10 cellular contexts compared by ENCODE assay signal in the genomic region with DNA sequence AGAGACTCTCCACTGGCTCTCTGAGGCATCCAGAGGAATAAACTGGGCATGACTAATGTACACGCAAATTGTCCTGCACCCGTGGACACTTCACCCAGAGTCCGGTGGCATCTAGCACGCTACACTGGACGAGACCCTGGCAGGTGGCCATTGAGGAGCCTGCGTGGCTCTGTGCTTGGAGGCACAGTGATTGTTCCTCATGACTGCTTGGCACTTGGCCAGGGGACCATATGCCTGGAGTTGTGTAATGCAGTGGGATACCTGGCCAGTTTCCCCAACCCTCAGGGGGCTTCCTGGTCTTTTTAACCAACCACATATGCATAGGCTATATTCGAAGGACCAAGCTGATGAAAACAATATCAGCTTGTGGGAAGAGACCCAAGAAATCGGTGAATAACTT.
DNase-seq lines count a peak whose midpoint lies in the region; ATAC-seq and TF ChIP-seq lines count a peak whose summit lies in the region.
"Had no signal": no experiment of that assay in that cellular context is flagged by ENCODE, and none has a peak within 500 bp of the region (broad histone marks: within the 10 kb centered on the region; RNA-seq: fewer than 3 reads in every experiment).

No MANE protein-coding gene starts in this region.

- intact Hi-C loops in left colon (cut with DNase I, micrococcal nuclease) = no loop called here

- H3K4me2 ChIP-seq in BLaER1 treated with 17β-estradiol and CSF1 and Interleukin-3, amounts not matched to agents 10 nM and 100 nM = peak overlapping the region in 7 of 11 experiments; percentile 9 to 50 (median 44); a peak in 11 of 22 replicates

- in situ Hi-C loops in astrocyte of the cerebellum (cut with HindIII; ENCODE audit: low sequenced_read_pairs) = no loop called here

- peaks cover 0 to 7% (median 0%) of the 10 kb centered on the region in 11 experiments; a peak in 2 of 22 replicates for H4K20me1 ChIP-seq in BLaER1 treated with 17β-estradiol and CSF1 and Interleukin-3, amounts not matched to agents 10 nM and 100 nM

- no peaks in the 10 kb centered on the region for H3K9me3 ChIP-seq in BLaER1 treated with 17β-estradiol and CSF1 and Interleukin-3, amounts not matched to agents 10 nM and 100 nM (replicated peaks in 1 of 11)

- H3K4me1 ChIP-seq in BLaER1 treated with 17β-estradiol and CSF1 and Interleukin-3, amounts not matched to agents 10 nM and 100 nM = peaks cover 0 to 68% (median 42%) of the 10 kb centered on the region in 10 experiments; a peak in 17 of 20 replicates

- DNase-seq in NCI-H1694 (lab: John Stamatoyannopoulos, UW) = peak; percentile 24
- DNase-seq in astrocyte of the cerebellum (ENCODE audit: low read depth) = peak; percentile 85
- peak; percentile 46 to 63 for DNase-seq in left colon
- DNase-seq in stimulated activated CD4-positive, alpha-beta T cell treated with anti-CD3 and anti-CD28 coated beads, Interleukin-4, amount 100 ng/mL, for 4 hours = no peak
- no peak for DNase-seq in cortex of kidney (lab: John Stamatoyannopoulos, UW)
- DNase-seq in HuH-7.5 (ENCODE audit: low spot score) = no peak
- DNase-seq: endodermal cell had no signal

- H3K4me3 ChIP-seq in BLaER1 treated with 17β-estradiol and CSF1 and Interleukin-3, amounts not matched to agents 10 nM and 100 nM = no peak overlapping the region
- H3K4me3 ChIP-seq in astrocyte of the cerebellum (ENCODE audit: low read depth, low read length) = no peak overlapping the region

- TF ChIP-seq CTCF in astrocyte of the cerebellum (IDR thresholded peaks at IDR 0.05; ENCODE audit: low read depth, low read length, missing control alignments) = no peak

- H3K27me3 ChIP-seq in BLaER1 treated with 17β-estradiol and CSF1 and Interleukin-3, amounts not matched to agents 10 nM and 100 nM = no peaks in the 10 kb centered on the region

- H3K36me3 ChIP-seq in BLaER1 treated with 17β-estradiol and CSF1 and Interleukin-3, amounts not matched to agents 10 nM and 100 nM = peaks cover 0 to 61% (median 5%) of the 10 kb centered on the region in 11 experiments; a peak in 10 of 22 replicates

- no peak overlapping the region for H3K27ac ChIP-seq in BLaER1 treated with 17β-estradiol and CSF1 and Interleukin-3, amounts not matched to agents 10 nM and 100 nM

- H3K9ac ChIP-seq in BLaER1 treated with 17β-estradiol and CSF1 and Interleukin-3, amounts not matched to agents 10 nM and 100 nM = no peak overlapping the region

- ATAC-seq in left colon = no peak
- no peak for ATAC-seq in esophagus mucosa
- ATAC-seq: activated naive CD4-positive, alpha-beta T cell treated with anti-CD3 and anti-CD28 coated beads, Interleukin-2, amount 50 U/mL, for 72 hours had no signal

Comparison
In these comparisons a context has a peak if more than half of its experiments do, and no peak if none do; other contexts are left out.
1. DNase-seq: peak in NCI-H1694 (single experiment), astrocyte of the cerebellum (single experiment) and left colon (2 of 2); none in stimulated activated CD4-positive, alpha-beta T cell treated with anti-CD3 and anti-CD28 coated beads, Interleukin-4, amount 100 ng/mL, for 4 hours (0 of 2), cortex of kidney (single experiment) and HuH-7.5 (single experiment).